8 cellular contexts compared by ENCODE assay signal in genomic region chr5:52190737-52191136, GRCh38.
"Had no signal": no experiment of that assay in that cellular context is flagged by ENCODE, and none has a peak within 500 bp of the region (broad histone marks: within the 10 kb centered on the region; RNA-seq: fewer than 3 reads in every experiment).

No MANE protein-coding gene starts in this region.

- ATAC-seq: K562 had no signal

- DNase-seq: GM23248, GOT3, H9, HCEC 1CT, KG1 had no signal

- FAIRE-seq: H54, HTR-8/SVneo, K562 had no signal

- H3K9ac ChIP-seq: GM23248 had no signal

- H3K4me3 ChIP-seq: GM23248, K562 had no signal

- H2AFZ ChIP-seq: GM23248 had no signal

- H3K27ac ChIP-seq: GM23248 had no signal
